Comparison of ENCODE assay signal across 7 cellular contexts in the genomic region with DNA sequence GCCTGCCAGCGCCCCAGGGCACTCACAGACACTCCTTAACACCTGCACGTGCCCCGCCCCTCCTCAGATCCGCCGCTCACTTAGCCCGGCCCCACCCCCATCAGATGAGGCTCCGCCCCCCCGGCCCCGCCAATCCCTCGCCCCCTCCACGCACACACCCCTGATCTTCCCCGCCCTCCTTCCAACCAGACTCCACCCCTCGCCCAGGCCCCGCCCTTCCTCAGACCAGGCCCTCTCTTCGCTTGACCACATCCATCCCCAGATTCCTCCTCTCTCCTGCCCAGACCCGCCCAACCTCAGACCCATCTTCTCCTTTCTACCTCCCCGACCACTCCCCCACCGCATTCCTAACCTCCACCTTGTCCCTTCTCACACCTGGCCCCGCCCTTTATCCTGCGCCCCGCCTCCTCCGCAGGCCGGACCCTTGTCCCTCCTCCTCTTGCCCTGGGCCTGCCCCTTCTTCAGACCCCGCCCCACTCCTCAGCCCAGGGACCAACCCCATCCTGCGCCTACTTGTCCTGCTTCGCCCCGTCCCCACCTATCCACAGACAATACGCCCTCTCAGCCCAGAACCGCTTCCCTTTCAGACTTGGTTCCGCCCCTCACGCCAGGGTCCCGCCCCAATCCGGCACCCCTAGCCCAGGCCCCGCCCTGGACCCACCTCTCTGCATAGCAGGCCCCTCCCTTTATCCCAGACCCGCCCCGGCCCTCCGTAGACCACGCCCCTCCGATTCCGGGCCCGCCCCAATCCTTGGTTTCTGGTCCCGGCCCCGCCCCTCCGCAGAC. TPM values are rescaled to one million over a fixed set of nuclear protein-coding genes. Genes with fewer than 3 reads are reported as not detected.
A peak's percentile ranks its signal among the peaks of the same experiment; 100 is the strongest.
DNase-seq lines count a peak whose midpoint lies in the region; ATAC-seq, FAIRE-seq and TF ChIP-seq lines count a peak whose summit lies in the region.

No MANE protein-coding gene starts in this region.

- no peaks in the 10 kb centered on the region for H3K27me3 ChIP-seq in body of pancreas

- DNase-seq in NCI-H2081 treated with DMSO at 0.1 percent for 48 hours (lab: John Stamatoyannopoulos, UW) (peak; percentile 57), body of pancreas (peak; percentile 97 to 99 (median 98)), iPS DF 4.7 (ENCODE audit: extremely low read depth, low spot score) (peak; percentile 60), sciatic nerve (ENCODE audit: low spot score) (peak; percentile 100)

- H3K27ac ChIP-seq in body of pancreas, result peak overlapping the region; percentile 82 to 97 (median 96)

- peaks cover 27% of the 10 kb centered on the region for H3K4me1 ChIP-seq in body of pancreas

- intact Hi-C loops in body of pancreas (cut with DNase I), result no loop called here
- intact Hi-C loops in sciatic nerve (cut with DNase I), result loop anchor here (10.0 kb wide), 1 partner anchor 302 kb away; no protein-coding TSS in a partner anchor

- TF ChIP-seq POLR2A in body of pancreas (IDR thresholded peaks at IDR 0.05), result no peak

- H3K36me3 ChIP-seq in body of pancreas (replicated peaks in 1 of 2; ENCODE audit: insufficient read depth in 1 of 2, low read depth in 2 of 2), result no peaks in the 10 kb centered on the region

- FAIRE-seq in TTC549 (lab: Jason Lieb, UNC), result peak; percentile 68

- peak overlapping the region in 1 of 2 donors; percentile 78 for H3K4me3 ChIP-seq in body of pancreas

- ATAC-seq in GM18511 (IDR thresholded peaks at IDR 0.05; ENCODE audit: unreplicated experiment), result peak; percentile 88
- peak; percentile 84 for ATAC-seq in HG03045 (IDR thresholded peaks at IDR 0.05; ENCODE audit: unreplicated experiment)
- peak; percentile 90 for ATAC-seq in body of pancreas
- peak; percentile 97 for ATAC-seq in sciatic nerve

- no peaks in the 10 kb centered on the region for H3K9me3 ChIP-seq in body of pancreas

- WGBS in body of pancreas, 2 donors, result 2% methylated on average over 28 to 37 of the region's 44 CpGs

- TF ChIP-seq CTCF in body of pancreas (IDR thresholded peaks at IDR 0.05), result no peak

RNA-seq across cellular contexts. Expression of a gene that starts 0.5 kb away (rescaled TPM):
- total RNA-seq in body of pancreas, result 1 to 10 TPM; 3.6 to 8.9 TPM
- total RNA-seq in sciatic nerve, result 26.1 TPM

RNA-seq across cellular contexts. Expression of a gene that starts 23.7 kb away (rescaled TPM):
- total RNA-seq in body of pancreas (1 to 10 TPM in 1 of 2 donors, under 1 TPM in 1; 0.66 to 2.1 TPM), sciatic nerve (1.2 TPM)

RNA-seq across cellular contexts. Expression of a gene that starts 29.8 kb away (rescaled TPM):
- 10 to 100 TPM; 23.3 to 40.2 TPM for total RNA-seq in body of pancreas
- total RNA-seq in sciatic nerve, result 4.5 TPM

RNA-seq across cellular contexts. Expression of a gene that starts 47.1 kb away (rescaled TPM):
- total RNA-seq in body of pancreas, result 1 to 10 TPM; 4.9 to 6.5 TPM
- 17.5 TPM for total RNA-seq in sciatic nerve

RNA-seq across cellular contexts. Expression of a gene that starts 47.8 kb away (rescaled TPM):
- total RNA-seq in body of pancreas (100 to 1,000 TPM; 146 to 214 TPM), sciatic nerve (58.1 TPM)
